Comparison of ENCODE assay signal across 12 cellular contexts in the genomic region with DNA sequence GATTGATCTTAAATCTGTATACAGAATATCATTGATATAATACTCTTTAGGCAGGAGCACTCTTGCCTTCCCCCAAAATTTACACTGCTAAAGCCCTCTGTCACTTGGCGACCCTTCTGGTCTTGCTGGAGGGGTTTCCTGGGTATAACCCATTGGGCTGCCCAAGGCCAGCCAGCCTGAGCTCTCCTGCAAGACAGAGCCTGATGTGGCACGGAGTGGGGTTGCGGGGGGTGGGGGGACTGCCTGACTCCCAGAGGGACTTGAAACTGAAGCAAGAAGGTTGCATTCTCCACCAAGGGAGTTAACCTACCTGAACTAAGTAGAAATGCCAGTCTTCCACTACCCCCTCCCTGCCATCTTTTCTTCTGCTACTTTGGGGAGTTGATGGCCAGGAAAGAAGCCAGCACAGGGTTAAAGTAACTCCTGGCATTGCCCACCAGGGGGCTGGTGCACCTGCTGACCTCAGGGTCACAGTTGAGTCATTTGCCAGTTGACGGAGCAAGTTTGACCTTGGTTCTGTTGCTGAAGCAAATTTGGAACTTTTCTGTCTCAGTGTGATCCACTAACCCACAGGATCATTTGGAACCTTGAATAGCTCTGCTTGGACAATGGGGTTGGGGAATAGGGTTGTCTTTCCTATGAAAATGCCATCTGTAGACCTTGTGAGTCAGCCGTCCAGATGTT.
DNase-seq lines count a peak whose midpoint lies in the region; ATAC-seq and TF ChIP-seq lines count a peak whose summit lies in the region.
"Had no signal": no experiment of that assay in that cellular context is flagged by ENCODE, and none has a peak within 500 bp of the region (broad histone marks: within the 10 kb centered on the region; RNA-seq: fewer than 3 reads in every experiment).

No MANE protein-coding gene starts in this region.

- H4K20me1 ChIP-seq in OCI-LY7 (ENCODE audit: insufficient read depth, low read length) = no peaks in the 10 kb centered on the region

- H3K4me1 ChIP-seq in OCI-LY7 (ENCODE audit: insufficient read depth, low read length, poor library complexity, severe bottlenecking) (peaks cover 3% of the 10 kb centered on the region), upper lobe of right lung (no peaks in the 10 kb centered on the region), stomach (peaks cover 0 to 3% (median 1%) of the 10 kb centered on the region in 4 donors)
- H3K4me1 ChIP-seq: SJSA1 had no signal

- H3K36me3 Mint-ChIP-seq in natural killer cell treated with Interleukin-12 subunit alpha and Interleukin-12 subunit beta and Interleukin-15 and Interleukin-18, amount 100 ng/mL, for 72 hours = peaks cover 10% of the 10 kb centered on the region
- H3K36me3 Mint-ChIP-seq in natural killer cell (peaks cover 14% of the 10 kb centered on the region), nephron progenitor cell (ENCODE audit: low read depth) (peaks cover 67% of the 10 kb centered on the region)

- peaks cover 28 to 29% of the 10 kb centered on the region in 2 donors for H3K4me1 Mint-ChIP-seq in natural killer cell treated with Interleukin-12 subunit alpha and Interleukin-12 subunit beta and Interleukin-15 and Interleukin-18, amount 100 ng/mL, for 72 hours (ENCODE audit: low read depth in 2 of 2)
- peaks cover 26 to 33% of the 10 kb centered on the region in 2 donors for H3K4me1 Mint-ChIP-seq in natural killer cell
- peaks cover 7% of the 10 kb centered on the region for H3K4me1 Mint-ChIP-seq in nephron progenitor cell

- CTCF ChIA-PET in OCI-LY7 (lab: Charles Lee; ENCODE audit: unreplicated experiment) = no interaction called here

- BruUV-seq in OCI-LY7 (replicated peaks; lab: Mats Ljungman, UMichigan) = no TSS peak

- H2AFZ ChIP-seq in OCI-LY7 (ENCODE audit: low read length) = no peak overlapping the region

- H3K4me3 Mint-ChIP-seq in natural killer cell treated with Interleukin-12 subunit alpha and Interleukin-12 subunit beta and Interleukin-15 and Interleukin-18, amount 100 ng/mL, for 72 hours = no peak overlapping the region
- H3K4me3 Mint-ChIP-seq in natural killer cell (no peak overlapping the region), nephron progenitor cell (no peak overlapping the region)
- H3K4me3 Mint-ChIP-seq: activated T-helper 1 cell treated with anti-CD3 and anti-CD28 coated beads, Interleukin-12 subunit alpha, Interleukin-12 subunit beta, Interleukin-2, Interleukin-4 antibody, amounts not matched to agents 30 ng/mL and 10 ng/mL and 1 ng/mL, durations not matched to agents 14 hours and 24 hours and 36 hours had no signal

- POLR2A ChIA-PET in OCI-LY7 (lab: Charles Lee) = interaction anchor here (0.6 kb wide), 1 partner anchor 152 kb away, joined by 4 read pairs; no protein-coding TSS in a partner anchor

- H3K27ac Mint-ChIP-seq in natural killer cell treated with Interleukin-12 subunit alpha and Interleukin-12 subunit beta and Interleukin-15 and Interleukin-18, amount 100 ng/mL, for 72 hours = no peak overlapping the region
- no peak overlapping the region for H3K27ac Mint-ChIP-seq in natural killer cell
- H3K27ac Mint-ChIP-seq in nephron progenitor cell = no peak overlapping the region

- TF ChIP-seq CTCF in natural killer cell (IDR thresholded peaks at IDR 0.05) (no peak), OCI-LY7 (conservative IDR thresholded peaks at IDR 0.05; ENCODE audit: low read length) (peak; percentile 52; the same call in 1 of the 2 replicates), epithelial cell of proximal tubule (conservative IDR thresholded peaks at IDR 0.05; ENCODE audit: low read depth, low read length) (peak; percentile 55), upper lobe of right lung (IDR thresholded peaks at IDR 0.05) (peak; percentile 11), stomach (IDR thresholded peaks at IDR 0.05) (no peak), nephron progenitor cell (IDR thresholded peaks at IDR 0.05) (no peak)

- no peak for TF ChIP-seq EP300 in stomach (IDR thresholded peaks at IDR 0.05)

- TF ChIP-seq POLR2A in stomach (IDR thresholded peaks at IDR 0.05) = no peak

- no peaks in the 10 kb centered on the region for H3K9me3 Mint-ChIP-seq in natural killer cell treated with Interleukin-12 subunit alpha and Interleukin-12 subunit beta and Interleukin-15 and Interleukin-18, amount 100 ng/mL, for 72 hours
- H3K9me3 Mint-ChIP-seq in natural killer cell (no peaks in the 10 kb centered on the region), nephron progenitor cell (no peaks in the 10 kb centered on the region)
- H3K9me3 Mint-ChIP-seq: activated T-helper 1 cell treated with anti-CD3 and anti-CD28 coated beads, Interleukin-12 subunit alpha, Interleukin-12 subunit beta, Interleukin-2, Interleukin-4 antibody, amounts not matched to agents 30 ng/mL and 10 ng/mL and 1 ng/mL, durations not matched to agents 14 hours and 24 hours and 36 hours had no signal

- no peaks in the 10 kb centered on the region for H3K27me3 Mint-ChIP-seq in natural killer cell treated with Interleukin-12 subunit alpha and Interleukin-12 subunit beta and Interleukin-15 and Interleukin-18, amount 100 ng/mL, for 72 hours
- no peaks in the 10 kb centered on the region for H3K27me3 Mint-ChIP-seq in natural killer cell (ENCODE audit: low read depth in 2 of 2)
- peaks cover 3% of the 10 kb centered on the region for H3K27me3 Mint-ChIP-seq in nephron progenitor cell (ENCODE audit: low read depth, poor library complexity)

- no peak overlapping the region for H3K4me2 ChIP-seq in OCI-LY7 (ENCODE audit: low read length)

- H3K9me3 ChIP-seq in OCI-LY7 (ENCODE audit: low read length) = no peaks in the 10 kb centered on the region
- H3K9me3 ChIP-seq in upper lobe of right lung = no peaks in the 10 kb centered on the region
- no peaks in the 10 kb centered on the region for H3K9me3 ChIP-seq in stomach
- H3K9me3 ChIP-seq: SJSA1, spleen had no signal

- 73 to 81% (median 76%) methylated on average over 4 to 5 of the region's 5 CpGs for WGBS in stomach, 5 donors

- H3K36me3 ChIP-seq in OCI-LY7 (ENCODE audit: insufficient read depth, low read length) (peaks cover 79% of the 10 kb centered on the region), upper lobe of right lung (peaks cover 82% of the 10 kb centered on the region), stomach (peaks cover 59 to 92% (median 91%) of the 10 kb centered on the region in 4 donors)

- H3K79me2 ChIP-seq in OCI-LY7 (ENCODE audit: insufficient read depth, low read depth, low read length) = no peaks in the 10 kb centered on the region

- H3K27ac ChIP-seq in OCI-LY7 (ENCODE audit: low read depth, low read length, poor library complexity, severe bottlenecking) (no peak overlapping the region), upper lobe of right lung (no peak overlapping the region), stomach (no peak overlapping the region)
- H3K27ac ChIP-seq: SJSA1 had no signal

- intact Hi-C loops in natural killer cell (cut with micrococcal nuclease) (no loop called here), OCI-LY7 (cut with micrococcal nuclease; ENCODE audit: unreplicated experiment) (no loop called here), upper lobe of right lung (cut with DNase I) (no loop called here), stomach (cut with DNase I; ENCODE audit: low total_unique reads) (no loop called here)

- no peak for ATAC-seq in natural killer cell treated with Interleukin-12 subunit alpha and Interleukin-12 subunit beta and Interleukin-15 and Interleukin-18, amount 100 ng/mL, for 72 hours
- ATAC-seq in natural killer cell = no peak
- no peak for ATAC-seq in upper lobe of right lung

- no peaks in the 10 kb centered on the region for H3K9me2 ChIP-seq in OCI-LY7 (ENCODE audit: insufficient read depth, low read length)

- H3K4me3 ChIP-seq in OCI-LY7 (ENCODE audit: low read depth, low read length, poor library complexity, severe bottlenecking) (no peak overlapping the region), epithelial cell of proximal tubule (ENCODE audit: low read depth, low read length) (no peak overlapping the region), upper lobe of right lung (no peak overlapping the region), stomach (no peak overlapping the region)
- H3K4me3 ChIP-seq: SJSA1, spleen had no signal

- DNase-seq in natural killer cell treated with Interleukin-12 subunit alpha and Interleukin-12 subunit beta and Interleukin-15 and Interleukin-18, amount 100 ng/mL, for 72 hours (ENCODE audit: low spot score) = peak; percentile 29
- DNase-seq in natural killer cell (no peak), OCI-LY7 (ENCODE audit: low spot score) (peak; percentile 22), epithelial cell of proximal tubule (ENCODE audit: low read depth) (no peak), upper lobe of right lung (no peak), stomach (no peak), nephron progenitor cell (no peak), NCI-H345 (lab: John Stamatoyannopoulos, UW) (no peak)
- DNase-seq: NCI-H1694 treated with DMSO at 0.1 percent for 48 hours, spleen had no signal

- H3K27me3 ChIP-seq in upper lobe of right lung (no peaks in the 10 kb centered on the region), stomach (no peaks in the 10 kb centered on the region)
- H3K27me3 ChIP-seq: SJSA1, spleen had no signal

Comparison
In these comparisons a context has a peak if more than half of its experiments do, and no peak if none do; other contexts are left out.
1. DNase-seq: peak in natural killer cell treated with Interleukin-12 subunit alpha and Interleukin-12 subunit beta and Interleukin-15 and Interleukin-18, amount 100 ng/mL, for 72 hours (single experiment) and OCI-LY7 (single experiment); none in natural killer cell (single experiment), epithelial cell of proximal tubule (single experiment), upper lobe of right lung (single experiment), stomach (single experiment), nephron progenitor cell (single experiment) and NCI-H345 (single experiment).
2. CTCF ChIP-seq: peak in OCI-LY7 (single experiment), epithelial cell of proximal tubule (single experiment) and upper lobe of right lung (single experiment); none in natural killer cell (single experiment), stomach (0 of 7) and nephron progenitor cell (single experiment).